ENCODE assay signal across 2 cellular contexts in the genomic region with DNA sequence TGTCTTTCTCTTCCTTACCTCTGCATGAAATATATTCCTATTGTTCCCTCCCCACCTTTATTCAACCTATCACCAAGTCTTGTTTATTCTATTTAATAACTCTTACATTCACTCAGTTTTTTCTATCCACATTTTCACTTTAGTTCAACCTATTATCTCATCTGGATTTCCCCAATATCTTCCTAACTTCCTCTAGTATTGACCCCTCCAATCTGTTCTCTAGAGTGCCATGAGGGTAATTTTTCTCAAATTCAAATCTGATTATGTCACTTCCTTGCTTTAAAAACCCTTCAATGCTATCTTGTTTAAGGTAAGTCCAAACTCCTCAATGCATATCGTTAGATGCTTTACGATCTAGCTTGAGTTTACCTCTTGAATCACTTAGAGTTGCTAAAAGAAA.
TF ChIP-seq lines count a peak whose summit lies in the region.

No MANE protein-coding gene starts in this region.

TF ChIP-seq in SK-N-SH, 30 proteins besides CTCF, POLR2A, EP300 and RAD21 (continued from another document):
- TF ChIP-seq TAF1 (IDR thresholded peaks at IDR 0.05; ENCODE audit: borderline replicate concordance, low read depth, low read length) (no peak), CHD2 (IDR thresholded peaks at IDR 0.05; ENCODE audit: low read length, partially characterized antibody) (no peak), YY1 (IDR thresholded peaks at IDR 0.05; ENCODE audit: low read depth) (no peak)
- TF ChIP-seq, protein P1, sequence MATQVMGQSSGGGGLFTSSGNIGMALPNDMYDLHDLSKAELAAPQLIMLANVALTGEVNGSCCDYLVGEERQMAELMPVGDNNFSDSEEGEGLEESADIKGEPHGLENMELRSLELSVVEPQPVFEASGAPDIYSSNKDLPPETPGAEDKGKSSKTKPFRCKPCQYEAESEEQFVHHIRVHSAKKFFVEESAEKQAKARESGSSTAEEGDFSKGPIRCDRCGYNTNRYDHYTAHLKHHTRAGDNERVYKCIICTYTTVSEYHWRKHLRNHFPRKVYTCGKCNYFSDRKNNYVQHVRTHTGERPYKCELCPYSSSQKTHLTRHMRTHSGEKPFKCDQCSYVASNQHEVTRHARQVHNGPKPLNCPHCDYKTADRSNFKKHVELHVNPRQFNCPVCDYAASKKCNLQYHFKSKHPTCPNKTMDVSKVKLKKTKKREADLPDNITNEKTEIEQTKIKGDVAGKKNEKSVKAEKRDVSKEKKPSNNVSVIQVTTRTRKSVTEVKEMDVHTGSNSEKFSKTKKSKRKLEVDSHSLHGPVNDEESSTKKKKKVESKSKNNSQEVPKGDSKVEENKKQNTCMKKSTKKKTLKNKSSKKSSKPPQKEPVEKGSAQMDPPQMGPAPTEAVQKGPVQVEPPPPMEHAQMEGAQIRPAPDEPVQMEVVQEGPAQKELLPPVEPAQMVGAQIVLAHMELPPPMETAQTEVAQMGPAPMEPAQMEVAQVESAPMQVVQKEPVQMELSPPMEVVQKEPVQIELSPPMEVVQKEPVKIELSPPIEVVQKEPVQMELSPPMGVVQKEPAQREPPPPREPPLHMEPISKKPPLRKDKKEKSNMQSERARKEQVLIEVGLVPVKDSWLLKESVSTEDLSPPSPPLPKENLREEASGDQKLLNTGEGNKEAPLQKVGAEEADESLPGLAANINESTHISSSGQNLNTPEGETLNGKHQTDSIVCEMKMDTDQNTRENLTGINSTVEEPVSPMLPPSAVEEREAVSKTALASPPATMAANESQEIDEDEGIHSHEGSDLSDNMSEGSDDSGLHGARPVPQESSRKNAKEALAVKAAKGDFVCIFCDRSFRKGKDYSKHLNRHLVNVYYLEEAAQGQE (IDR thresholded peaks at IDR 0.05; ENCODE audit: low read depth, low read length) = no peak

TF ChIP-seq in SK-N-SH treated with all-trans-retinoic acid at 6 μM for 48 hours, 23 proteins besides CTCF, POLR2A, EP300 and RAD21 (continued from another document):
- TF ChIP-seq, protein P2, sequence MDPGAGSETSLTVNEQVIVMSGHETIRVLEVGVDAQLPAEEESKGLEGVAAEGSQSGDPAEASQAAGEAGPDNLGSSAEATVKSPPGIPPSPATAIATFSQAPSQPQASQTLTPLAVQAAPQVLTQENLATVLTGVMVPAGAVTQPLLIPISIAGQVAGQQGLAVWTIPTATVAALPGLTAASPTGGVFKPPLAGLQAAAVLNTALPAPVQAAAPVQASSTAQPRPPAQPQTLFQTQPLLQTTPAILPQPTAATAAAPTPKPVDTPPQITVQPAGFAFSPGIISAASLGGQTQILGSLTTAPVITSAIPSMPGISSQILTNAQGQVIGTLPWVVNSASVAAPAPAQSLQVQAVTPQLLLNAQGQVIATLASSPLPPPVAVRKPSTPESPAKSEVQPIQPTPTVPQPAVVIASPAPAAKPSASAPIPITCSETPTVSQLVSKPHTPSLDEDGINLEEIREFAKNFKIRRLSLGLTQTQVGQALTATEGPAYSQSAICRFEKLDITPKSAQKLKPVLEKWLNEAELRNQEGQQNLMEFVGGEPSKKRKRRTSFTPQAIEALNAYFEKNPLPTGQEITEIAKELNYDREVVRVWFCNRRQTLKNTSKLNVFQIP (CRISPR knock-in tag; IDR thresholded peaks at IDR 0.05; ENCODE audit: borderline replicate concordance, low read depth) = no peak
- TF ChIP-seq PPARA (CRISPR knock-in tag; IDR thresholded peaks at IDR 0.05; ENCODE audit: borderline replicate concordance) = no peak
- TF ChIP-seq, protein P3, sequence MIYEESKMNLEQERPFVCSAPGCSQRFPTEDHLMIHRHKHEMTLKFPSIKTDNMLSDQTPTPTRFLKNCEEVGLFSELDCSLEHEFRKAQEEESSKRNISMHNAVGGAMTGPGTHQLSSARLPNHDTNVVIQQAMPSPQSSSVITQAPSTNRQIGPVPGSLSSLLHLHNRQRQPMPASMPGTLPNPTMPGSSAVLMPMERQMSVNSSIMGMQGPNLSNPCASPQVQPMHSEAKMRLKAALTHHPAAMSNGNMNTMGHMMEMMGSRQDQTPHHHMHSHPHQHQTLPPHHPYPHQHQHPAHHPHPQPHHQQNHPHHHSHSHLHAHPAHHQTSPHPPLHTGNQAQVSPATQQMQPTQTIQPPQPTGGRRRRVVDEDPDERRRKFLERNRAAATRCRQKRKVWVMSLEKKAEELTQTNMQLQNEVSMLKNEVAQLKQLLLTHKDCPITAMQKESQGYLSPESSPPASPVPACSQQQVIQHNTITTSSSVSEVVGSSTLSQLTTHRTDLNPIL (CRISPR knock-in tag; IDR thresholded peaks at IDR 0.05; ENCODE audit: low read depth) = no peak
- TF ChIP-seq, protein P4, sequence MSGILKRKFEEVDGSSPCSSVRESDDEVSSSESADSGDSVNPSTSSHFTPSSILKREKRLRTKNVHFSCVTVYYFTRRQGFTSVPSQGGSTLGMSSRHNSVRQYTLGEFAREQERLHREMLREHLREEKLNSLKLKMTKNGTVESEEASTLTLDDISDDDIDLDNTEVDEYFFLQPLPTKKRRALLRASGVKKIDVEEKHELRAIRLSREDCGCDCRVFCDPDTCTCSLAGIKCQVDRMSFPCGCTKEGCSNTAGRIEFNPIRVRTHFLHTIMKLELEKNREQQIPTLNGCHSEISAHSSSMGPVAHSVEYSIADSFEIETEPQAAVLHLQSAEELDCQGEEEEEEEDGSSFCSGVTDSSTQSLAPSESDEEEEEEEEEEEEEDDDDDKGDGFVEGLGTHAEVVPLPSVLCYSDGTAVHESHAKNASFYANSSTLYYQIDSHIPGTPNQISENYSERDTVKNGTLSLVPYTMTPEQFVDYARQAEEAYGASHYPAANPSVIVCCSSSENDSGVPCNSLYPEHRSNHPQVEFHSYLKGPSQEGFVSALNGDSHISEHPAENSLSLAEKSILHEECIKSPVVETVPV (CRISPR knock-in tag; IDR thresholded peaks at IDR 0.05) = no peak
- no peak for TF ChIP-seq ISL1 (CRISPR knock-in tag; IDR thresholded peaks at IDR 0.05)
- no peak for TF ChIP-seq BACH2 (CRISPR knock-in tag; IDR thresholded peaks at IDR 0.05; ENCODE audit: borderline replicate concordance)
- TF ChIP-seq TOX (CRISPR knock-in tag; IDR thresholded peaks at IDR 0.05; ENCODE audit: borderline replicate concordance) = no peak
- no peak for TF ChIP-seq ZC3H10 (CRISPR knock-in tag; IDR thresholded peaks at IDR 0.05)
- no peak for TF ChIP-seq ZFP30 (CRISPR knock-in tag; IDR thresholded peaks at IDR 0.05)
- no peak for TF ChIP-seq ZFP3 (CRISPR knock-in tag; IDR thresholded peaks at IDR 0.05)
- TF ChIP-seq ZNF8 (CRISPR knock-in tag; IDR thresholded peaks at IDR 0.05) = no peak
- no peak for TF ChIP-seq GLIS3 (CRISPR knock-in tag; IDR thresholded peaks at IDR 0.05)
- no peak for TF ChIP-seq CSDC2 (CRISPR knock-in tag; IDR thresholded peaks at IDR 0.05)
- TF ChIP-seq SNAI2 (CRISPR knock-in tag; IDR thresholded peaks at IDR 0.05) = no peak
- TF ChIP-seq RARB (CRISPR knock-in tag; IDR thresholded peaks at IDR 0.05) = no peak
- no peak for TF ChIP-seq ARNTL (CRISPR knock-in tag; IDR thresholded peaks at IDR 0.05; ENCODE audit: borderline replicate concordance, low read depth)
- TF ChIP-seq, protein P5, sequence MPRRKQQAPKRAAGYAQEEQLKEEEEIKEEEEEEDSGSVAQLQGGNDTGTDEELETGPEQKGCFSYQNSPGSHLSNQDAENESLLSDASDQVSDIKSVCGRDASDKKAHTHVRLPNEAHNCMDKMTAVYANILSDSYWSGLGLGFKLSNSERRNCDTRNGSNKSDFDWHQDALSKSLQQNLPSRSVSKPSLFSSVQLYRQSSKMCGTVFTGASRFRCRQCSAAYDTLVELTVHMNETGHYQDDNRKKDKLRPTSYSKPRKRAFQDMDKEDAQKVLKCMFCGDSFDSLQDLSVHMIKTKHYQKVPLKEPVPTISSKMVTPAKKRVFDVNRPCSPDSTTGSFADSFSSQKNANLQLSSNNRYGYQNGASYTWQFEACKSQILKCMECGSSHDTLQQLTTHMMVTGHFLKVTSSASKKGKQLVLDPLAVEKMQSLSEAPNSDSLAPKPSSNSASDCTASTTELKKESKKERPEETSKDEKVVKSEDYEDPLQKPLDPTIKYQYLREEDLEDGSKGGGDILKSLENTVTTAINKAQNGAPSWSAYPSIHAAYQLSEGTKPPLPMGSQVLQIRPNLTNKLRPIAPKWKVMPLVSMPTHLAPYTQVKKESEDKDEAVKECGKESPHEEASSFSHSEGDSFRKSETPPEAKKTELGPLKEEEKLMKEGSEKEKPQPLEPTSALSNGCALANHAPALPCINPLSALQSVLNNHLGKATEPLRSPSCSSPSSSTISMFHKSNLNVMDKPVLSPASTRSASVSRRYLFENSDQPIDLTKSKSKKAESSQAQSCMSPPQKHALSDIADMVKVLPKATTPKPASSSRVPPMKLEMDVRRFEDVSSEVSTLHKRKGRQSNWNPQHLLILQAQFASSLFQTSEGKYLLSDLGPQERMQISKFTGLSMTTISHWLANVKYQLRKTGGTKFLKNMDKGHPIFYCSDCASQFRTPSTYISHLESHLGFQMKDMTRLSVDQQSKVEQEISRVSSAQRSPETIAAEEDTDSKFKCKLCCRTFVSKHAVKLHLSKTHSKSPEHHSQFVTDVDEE (CRISPR knock-in tag; IDR thresholded peaks at IDR 0.05) = no peak
- TF ChIP-seq ESRRG (CRISPR knock-in tag; IDR thresholded peaks at IDR 0.05) = no peak
